In the genomic region with DNA sequence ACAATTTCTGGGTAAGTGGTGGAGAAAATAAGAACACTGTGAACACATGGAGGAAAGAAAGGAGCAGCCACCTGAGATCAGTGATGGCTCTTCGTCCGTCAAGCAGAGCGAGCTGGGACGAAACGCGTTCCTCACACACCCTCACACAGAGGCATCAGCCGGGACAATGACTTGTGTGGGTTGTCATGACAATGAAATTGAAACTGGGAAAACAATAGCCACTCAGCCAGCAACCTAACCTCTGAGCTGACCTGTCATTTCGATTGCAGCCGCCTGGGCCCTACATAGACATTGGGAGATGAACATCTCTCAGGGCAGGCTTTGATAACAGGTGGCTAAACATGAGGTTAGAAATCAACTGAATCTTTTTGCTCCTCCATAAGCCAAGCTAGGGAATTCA, we compare ENCODE assay signal across 20 cellular contexts. TPM values are rescaled to one million over a fixed set of nuclear protein-coding genes. Genes with fewer than 3 reads are reported as not detected.
A peak's percentile ranks its signal among the peaks of the same experiment; 100 is the strongest.
DNase-seq lines count a peak whose midpoint lies in the region.
"Had no signal": no experiment of that assay in that cellular context is flagged by ENCODE, and none has a peak within 500 bp of the region (broad histone marks: within the 10 kb centered on the region; RNA-seq: fewer than 3 reads in every experiment).

No MANE protein-coding gene starts in this region.

- peak overlapping the region; percentile 99 for H3K27ac ChIP-seq in cingulate gyrus (ENCODE audit: low read depth, low read length)
- peak overlapping the region; percentile 99 for H3K27ac ChIP-seq in temporal lobe (ENCODE audit: low read depth, low read length)
- H3K27ac ChIP-seq: GM23248, HL-60, SJCRH30 had no signal

- peak; percentile 3 for DNase-seq in NCI-H2227 treated with DMSO at 0.1 percent for 48 hours (lab: John Stamatoyannopoulos, UW)
- DNase-seq in midbrain (lab: John Stamatoyannopoulos, UW), result peak; percentile 16
- DNase-seq in NCI-H2171 treated with DMSO at 0.1 percent for 48 hours (lab: John Stamatoyannopoulos, UW), result no peak
- no peak for DNase-seq in stimulated activated CD4-positive, alpha-beta T cell treated with anti-CD3 and anti-CD28 coated beads, Interleukin-4, amount 100 ng/mL, for 24 hours
- no peak for DNase-seq in HUDEP-2 (lab: John Stamatoyannopoulos, UW; ENCODE audit: unreplicated experiment in 76 of 76)
- DNase-seq: DMS 273 treated with DMSO at 0.1 percent for 48 hours, GF-D8, GM23248, HCEC 1CT, Karpas-422, NCI-H1436, NCI-H2081 treated with DMSO at 0.1 percent for 48 hours, NCI-H345, NCI-H526 treated with DMSO at 0.1 percent for 48 hours, SJCRH30 had no signal

RNA-seq across cellular contexts. Expression of gene TRIM29, which starts 51.3 kb away (rescaled TPM):
- total RNA-seq in temporal lobe, result 0.25 TPM
- total RNA-seq: B cell, GM23248, HT1080, SJCRH30 had no signal

Comparison
In these comparisons a context has a peak if more than half of its experiments do, and no peak if none do; other contexts are left out.
1. DNase-seq: peak in NCI-H2227 treated with DMSO at 0.1 percent for 48 hours (single experiment) and midbrain (single experiment); none in NCI-H2171 treated with DMSO at 0.1 percent for 48 hours (single experiment), stimulated activated CD4-positive, alpha-beta T cell treated with anti-CD3 and anti-CD28 coated beads, Interleukin-4, amount 100 ng/mL, for 24 hours (single experiment) and HUDEP-2 (0 of 76).